15 cellular contexts compared by ENCODE assay signal in genomic region chr11:44799036-44799435, GRCh38.
"Had no signal": no experiment of that assay in that cellular context is flagged by ENCODE, and none has a peak within 500 bp of the region (broad histone marks: within the 10 kb centered on the region; RNA-seq: fewer than 3 reads in every experiment).

No MANE protein-coding gene starts in this region.

- H3K36me3 Mint-ChIP-seq: stimulated activated memory B cell treated with anti-CD40 and anti-IgM and Interleukin-4, amounts not matched to agents 10 μg/mL and 1 μg/mL and 100 μg/mL, for 72 hours had no signal

- H3K27ac ChIP-seq: ovary, testis had no signal

- H3K27me3 Mint-ChIP-seq: activated naive CD8-positive, alpha-beta T cell had no signal

- DNase-seq: activated CD4-positive, CD25-positive, alpha-beta regulatory T cell treated with anti-CD3 and anti-CD28 coated beads, Interleukin-2, amount 50 U/mL, for 72 hours; activated gamma-delta T cell treated with Interleukin-2 at 50 U/mL for 16 hours; effector memory CD4-positive, alpha-beta T cell; foreskin fibroblast; glutamatergic neuron; hypothalamus; midbrain; ovary; sigmoid colon; stimulated activated CD4-positive, alpha-beta T cell treated with anti-CD3 and anti-CD28 coated beads, Interleukin-4, amount 100 ng/mL, for 4 hours; testis had no signal

- H3K27ac Mint-ChIP-seq: activated naive CD8-positive, alpha-beta T cell; stimulated activated memory B cell treated with anti-CD40 and anti-IgM and Interleukin-4, amounts not matched to agents 10 μg/mL and 1 μg/mL and 100 μg/mL, for 72 hours; T-helper 1 cell treated with Interleukin-12 subunit alpha and Interleukin-12 subunit beta and Interleukin-4 antibody, amounts not matched to agents 30 μg/mL and 1 μg/mL, for 36 hours had no signal

- H3K4me1 Mint-ChIP-seq: stimulated activated memory B cell treated with anti-CD40 and anti-IgM and Interleukin-4, amounts not matched to agents 10 μg/mL and 1 μg/mL and 100 μg/mL, for 72 hours had no signal

- H3K4me3 Mint-ChIP-seq: activated naive CD8-positive, alpha-beta T cell; stimulated activated memory B cell treated with anti-CD40 and anti-IgM and Interleukin-4, amounts not matched to agents 10 μg/mL and 1 μg/mL and 100 μg/mL, for 72 hours; T-helper 1 cell treated with Interleukin-12 subunit alpha and Interleukin-12 subunit beta and Interleukin-4 antibody, amounts not matched to agents 30 μg/mL and 1 μg/mL, for 36 hours had no signal

- ATAC-seq: stimulated activated memory B cell treated with anti-CD40 and anti-IgM and Interleukin-4, amounts not matched to agents 10 μg/mL and 1 μg/mL and 100 μg/mL, for 72 hours had no signal

- H3K27me3 ChIP-seq: ovary, sigmoid colon, testis had no signal

- H3K4me3 ChIP-seq: lung, ovary, sigmoid colon, testis had no signal

- H3K9me3 Mint-ChIP-seq: stimulated activated memory B cell treated with anti-CD40 and anti-IgM and Interleukin-4, amounts not matched to agents 10 μg/mL and 1 μg/mL and 100 μg/mL, for 72 hours; T-helper 1 cell treated with Interleukin-12 subunit alpha and Interleukin-12 subunit beta and Interleukin-4 antibody, amounts not matched to agents 30 μg/mL and 1 μg/mL, for 36 hours had no signal

- H3K36me3 ChIP-seq: ovary, sigmoid colon had no signal
